Comparison of ENCODE assay signal across 28 cellular contexts in genomic region chr11:83424376-83425136, GRCh38.
"Had no signal": no experiment of that assay in that cellular context is flagged by ENCODE, and none has a peak within 500 bp of the region (broad histone marks: within the 10 kb centered on the region; RNA-seq: fewer than 3 reads in every experiment).

No MANE protein-coding gene starts in this region.

- ATAC-seq: activated naive CD8-positive, alpha-beta T cell treated with anti-CD3 and anti-CD28 coated beads, Interleukin-2, amount 50 U/mL, for 24 hours; activated T-helper 17 cell treated with anti-CD3 and anti-CD28 coated beads, Interleukin-2, amount 50 U/mL, for 72 hours; body of pancreas; foreskin keratinocyte; gastrocnemius medialis; heart left ventricle had no signal

- H3K4me1 ChIP-seq: adrenal gland, colonic mucosa, esophagus muscularis mucosa, foreskin keratinocyte, gastrocnemius medialis, heart left ventricle had no signal

- H3K4me1 Mint-ChIP-seq: activated CD4-positive, alpha-beta memory T cell treated with anti-CD3 and anti-CD28 coated beads, Interleukin-2, amount 10 ng/mL, durations not matched to agents 7 days and 5 days; activated CD4-positive, alpha-beta T cell treated with anti-CD3 and anti-CD28 coated beads, Interleukin-2, amount 10 ng/mL, durations not matched to agents 7 days and 5 days; activated naive CD4-positive, alpha-beta T cell treated with anti-CD3 and anti-CD28 coated beads, Interleukin-2, amount 50 U/mL, for 24 hours; activated naive CD8-positive, alpha-beta T cell treated with anti-CD3 and anti-CD28 coated beads for 36 hours; activated naive CD8-positive, alpha-beta T cell treated with anti-CD3 and anti-CD28 coated beads, Interleukin-2, amount 50 U/mL, for 24 hours; activated T-helper 17 cell treated with anti-CD3 and anti-CD28 coated beads, Interleukin-2, amount 50 U/mL, for 72 hours had no signal

- H3K9me3 Mint-ChIP-seq: activated T-cell treated with anti-CD3 and anti-CD28 coated beads, Interleukin-2, amount 50 U/mL, for 24 hours had no signal

- H3K36me3 ChIP-seq: adrenal gland, colonic mucosa, esophagus muscularis mucosa, gastrocnemius medialis, heart left ventricle had no signal

- H3K4me3 Mint-ChIP-seq: activated CD4-positive, alpha-beta memory T cell treated with anti-CD3 and anti-CD28 coated beads, Interleukin-2, amount 10 ng/mL, durations not matched to agents 7 days and 5 days; activated CD4-positive, alpha-beta T cell treated with anti-CD3 and anti-CD28 coated beads, Interleukin-2, amount 10 ng/mL, durations not matched to agents 7 days and 5 days; activated naive CD4-positive, alpha-beta T cell treated with anti-CD3 and anti-CD28 coated beads, Interleukin-2, amount 50 U/mL, for 24 hours; activated naive CD8-positive, alpha-beta T cell treated with anti-CD3 and anti-CD28 coated beads for 36 hours; activated naive CD8-positive, alpha-beta T cell treated with anti-CD3 and anti-CD28 coated beads, Interleukin-2, amount 50 U/mL, for 24 hours; activated T-cell treated with anti-CD3 and anti-CD28 coated beads, Interleukin-2, amount 50 U/mL, for 24 hours; activated T-helper 17 cell treated with anti-CD3 and anti-CD28 coated beads, Interleukin-2, amount 50 U/mL, for 72 hours had no signal

- H3K4me3 ChIP-seq: adrenal gland, body of pancreas, colonic mucosa, esophagus muscularis mucosa, gastrocnemius medialis, heart left ventricle had no signal

- H3K27ac Mint-ChIP-seq: activated CD4-positive, alpha-beta memory T cell treated with anti-CD3 and anti-CD28 coated beads, Interleukin-2, amount 10 ng/mL, durations not matched to agents 7 days and 5 days; activated CD4-positive, alpha-beta T cell treated with anti-CD3 and anti-CD28 coated beads, Interleukin-2, amount 10 ng/mL, durations not matched to agents 7 days and 5 days; activated naive CD4-positive, alpha-beta T cell treated with anti-CD3 and anti-CD28 coated beads, Interleukin-2, amount 50 U/mL, for 24 hours; activated naive CD8-positive, alpha-beta T cell treated with anti-CD3 and anti-CD28 coated beads for 36 hours; activated naive CD8-positive, alpha-beta T cell treated with anti-CD3 and anti-CD28 coated beads, Interleukin-2, amount 50 U/mL, for 24 hours; activated T-cell treated with anti-CD3 and anti-CD28 coated beads, Interleukin-2, amount 50 U/mL, for 24 hours; activated T-helper 17 cell treated with anti-CD3 and anti-CD28 coated beads, Interleukin-2, amount 50 U/mL, for 72 hours had no signal

- H3K27me3 ChIP-seq: adrenal gland, body of pancreas, colonic mucosa, esophagus muscularis mucosa, foreskin keratinocyte, gastrocnemius medialis, heart left ventricle had no signal

- H3K27ac ChIP-seq: adrenal gland, body of pancreas, colonic mucosa, esophagus muscularis mucosa, foreskin keratinocyte, gastrocnemius medialis, heart left ventricle had no signal

- DNase-seq: activated CD4-positive, alpha-beta memory T cell treated with anti-CD3 and anti-CD28 coated beads, Interleukin-2, amount 10 ng/mL, durations not matched to agents 7 days and 5 days; activated CD4-positive, alpha-beta T cell treated with anti-CD3 and anti-CD28 coated beads for 1 hour; activated CD4-positive, alpha-beta T cell treated with anti-CD3 and anti-CD28 coated beads for 4 hours; activated CD4-positive, alpha-beta T cell treated with anti-CD3 and anti-CD28 coated beads, Interleukin-2, amount 10 ng/mL, durations not matched to agents 7 days and 5 days; activated CD4-positive, alpha-beta T cell treated with anti-CD3 and anti-CD28 coated beads, Interleukin-2, amount 50 U/mL, for 4 hours; activated CD8-positive, alpha-beta memory T cell treated with anti-CD3 and anti-CD28 coated beads, Interleukin-2, amount 50 U/mL, for 48 hours; activated effector memory CD4-positive, alpha-beta T cell treated with Interleukin-2 at 50 U/mL for 16 hours; activated gamma-delta T cell treated with Interleukin-2 at 50 U/mL for 16 hours; activated naive CD4-positive, alpha-beta T cell treated with Interleukin-2 at 50 U/mL for 16 hours; activated naive CD8-positive, alpha-beta T cell treated with anti-CD3 and anti-CD28 coated beads for 36 hours; activated naive CD8-positive, alpha-beta T cell treated with anti-CD3 and anti-CD28 coated beads, Interleukin-2, amount 50 U/mL, for 24 hours; activated T-cell treated with anti-CD3 and anti-CD28 coated beads for 4 hours; activated T-cell treated with anti-CD3 and anti-CD28 coated beads, Interleukin-2, amount 50 U/mL, for 24 hours; adrenal gland; amygdala; aorta; body of pancreas; central memory CD4-positive, alpha-beta T cell; cerebellar nuclear complex; colonic mucosa; effector CD8-positive, alpha-beta T cell; foreskin keratinocyte; gastrocnemius medialis; glutamatergic neuron; heart left ventricle had no signal

- H3K27me3 Mint-ChIP-seq: activated CD4-positive, alpha-beta memory T cell treated with anti-CD3 and anti-CD28 coated beads, Interleukin-2, amount 10 ng/mL, durations not matched to agents 7 days and 5 days; activated CD4-positive, alpha-beta T cell treated with anti-CD3 and anti-CD28 coated beads, Interleukin-2, amount 10 ng/mL, durations not matched to agents 7 days and 5 days; activated naive CD8-positive, alpha-beta T cell treated with anti-CD3 and anti-CD28 coated beads for 36 hours; activated naive CD8-positive, alpha-beta T cell treated with anti-CD3 and anti-CD28 coated beads, Interleukin-2, amount 50 U/mL, for 24 hours; activated T-cell treated with anti-CD3 and anti-CD28 coated beads, Interleukin-2, amount 50 U/mL, for 24 hours had no signal

- H3K9me3 ChIP-seq: adrenal gland, body of pancreas, colonic mucosa, gastrocnemius medialis had no signal
